ENCODE assay signal across 1 cellular context in genomic region chr10:5497948-5498730, GRCh38.
TF ChIP-seq lines count a peak whose summit lies in the region.

No MANE protein-coding gene starts in this region.

TF ChIP-seq in K562, 482 proteins besides CTCF, POLR2A, EP300 and RAD21 (continued from another document):
- TF ChIP-seq ETV6 (IDR thresholded peaks at IDR 0.05; ENCODE audit: borderline replicate concordance in 1 of 2, low read depth in 2 of 2, low read length in 1 of 2) (no peak), ETV6 (CRISPR knock-in tag; IDR thresholded peaks at IDR 0.05; ENCODE audit: borderline replicate concordance) (no peak), MLLT1 (IDR thresholded peaks at IDR 0.05) (0 out of 4 replicates have a peak, but pooled peaks of 1 of the 2 experiments have one; percentile 17), CREBBP (IDR thresholded peaks at IDR 0.05; ENCODE audit: low read depth, low read length) (no peak), YY1 (IDR thresholded peaks at IDR 0.05; ENCODE audit: borderline replicate concordance in 1 of 3, control insufficient read depth in 1 of 3, extremely low read depth in 1 of 3, insufficient read depth in 3 of 3, insufficient read length in 1 of 3, insufficient replicate concordance in 2 of 3, low read depth in 1 of 3, low read length in 2 of 3) (no peak), ILK (tag; IDR thresholded peaks at IDR 0.05; ENCODE audit: borderline replicate concordance, low read depth) (no peak), ZEB2 (IDR thresholded peaks at IDR 0.05) (no peak), POLR2H (tag; IDR thresholded peaks at IDR 0.05; ENCODE audit: low read depth) (no peak), HDGF (IDR thresholded peaks at IDR 0.05) (peak; percentile 31; the same call in 1 of the 2 replicates), HOXB6 (CRISPR knock-in tag; IDR thresholded peaks at IDR 0.05; ENCODE audit: borderline replicate concordance) (no peak), ARHGAP35 (IDR thresholded peaks at IDR 0.05; ENCODE audit: partially characterized antibody) (no peak), POLR2G (IDR thresholded peaks at IDR 0.05; ENCODE audit: low read depth, low read length) (no peak), ETV1 (tag; conservative IDR thresholded peaks at IDR 0.05; ENCODE audit: low read depth) (no peak), TRIM24 (IDR thresholded peaks at IDR 0.05) (peak in 1 of 2 experiments; percentile 15; a peak in 1 of 4 replicates), THRAP3 (IDR thresholded peaks at IDR 0.05; ENCODE audit: borderline replicate concordance) (no peak), TCF3 (CRISPR knock-in tag; IDR thresholded peaks at IDR 0.05) (no peak), HNRNPK (IDR thresholded peaks at IDR 0.05; ENCODE audit: low read depth, low read length, poor library complexity, severe bottlenecking) (no peak), NR3C1 (CRISPR knock-in tag; IDR thresholded peaks at IDR 0.05) (no peak), EGR1 (conservative IDR thresholded peaks at IDR 0.05) (no peak), PHF20 (IDR thresholded peaks at IDR 0.05; ENCODE audit: partially characterized antibody) (peak; percentile 60), ZNF431 (CRISPR knock-in tag; IDR thresholded peaks at IDR 0.05) (no peak), HMG20A (CRISPR knock-in tag; conservative IDR thresholded peaks at IDR 0.05) (no peak)
- TF ChIP-seq, protein P1, sequence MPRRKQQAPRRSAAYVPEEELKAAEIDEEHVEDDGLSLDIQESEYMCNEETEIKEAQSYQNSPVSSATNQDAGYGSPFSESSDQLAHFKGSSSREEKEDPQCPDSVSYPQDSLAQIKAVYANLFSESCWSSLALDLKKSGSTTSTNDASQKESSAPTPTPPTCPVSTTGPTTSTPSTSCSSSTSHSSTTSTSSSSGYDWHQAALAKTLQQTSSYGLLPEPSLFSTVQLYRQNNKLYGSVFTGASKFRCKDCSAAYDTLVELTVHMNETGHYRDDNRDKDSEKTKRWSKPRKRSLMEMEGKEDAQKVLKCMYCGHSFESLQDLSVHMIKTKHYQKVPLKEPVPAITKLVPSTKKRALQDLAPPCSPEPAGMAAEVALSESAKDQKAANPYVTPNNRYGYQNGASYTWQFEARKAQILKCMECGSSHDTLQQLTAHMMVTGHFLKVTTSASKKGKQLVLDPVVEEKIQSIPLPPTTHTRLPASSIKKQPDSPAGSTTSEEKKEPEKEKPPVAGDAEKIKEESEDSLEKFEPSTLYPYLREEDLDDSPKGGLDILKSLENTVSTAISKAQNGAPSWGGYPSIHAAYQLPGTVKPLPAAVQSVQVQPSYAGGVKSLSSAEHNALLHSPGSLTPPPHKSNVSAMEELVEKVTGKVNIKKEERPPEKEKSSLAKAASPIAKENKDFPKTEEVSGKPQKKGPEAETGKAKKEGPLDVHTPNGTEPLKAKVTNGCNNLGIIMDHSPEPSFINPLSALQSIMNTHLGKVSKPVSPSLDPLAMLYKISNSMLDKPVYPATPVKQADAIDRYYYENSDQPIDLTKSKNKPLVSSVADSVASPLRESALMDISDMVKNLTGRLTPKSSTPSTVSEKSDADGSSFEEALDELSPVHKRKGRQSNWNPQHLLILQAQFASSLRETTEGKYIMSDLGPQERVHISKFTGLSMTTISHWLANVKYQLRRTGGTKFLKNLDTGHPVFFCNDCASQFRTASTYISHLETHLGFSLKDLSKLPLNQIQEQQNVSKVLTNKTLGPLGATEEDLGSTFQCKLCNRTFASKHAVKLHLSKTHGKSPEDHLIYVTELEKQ (CRISPR knock-in tag; IDR thresholded peaks at IDR 0.05): no peak
